ENCODE assay signal across 1 cellular context in genomic region chr2:161308178-161308955, GRCh38.
TF ChIP-seq lines count a peak whose summit lies in the region.

Gene PSMD14 (plus strand): TSS chr2:161308425. CDS start chr2:161318826, 10,401 bp downstream.

TF ChIP-seq in SK-N-SH, 30 proteins besides CTCF, POLR2A, EP300 and RAD21 (continued from another document):
- TF ChIP-seq ZBTB33 (IDR thresholded peaks at IDR 0.05; ENCODE audit: borderline replicate concordance, low read depth), result no peak
- no peak for TF ChIP-seq TEAD4 (IDR thresholded peaks at IDR 0.05; ENCODE audit: borderline replicate concordance, insufficient read depth)
- peak; percentile 95 for TF ChIP-seq ELF1 (IDR thresholded peaks at IDR 0.05)
- TF ChIP-seq REST (IDR thresholded peaks at IDR 0.05; ENCODE audit: low read depth, low read length), result peak; percentile 37; the same call in 1 of the 2 replicates
TF ChIP-seq in SK-N-SH: peak in this region for 16.
